Comparison of ENCODE assay signal across 1 cellular context in genomic region chr5:177459819-177460628, GRCh38.
TF ChIP-seq lines count a peak whose summit lies in the region.

No MANE protein-coding gene starts in this region.

TF ChIP-seq in WTC11, 78 proteins besides CTCF, POLR2A, EP300 and RAD21 (continued from another document):
- TF ChIP-seq, protein P1, sequence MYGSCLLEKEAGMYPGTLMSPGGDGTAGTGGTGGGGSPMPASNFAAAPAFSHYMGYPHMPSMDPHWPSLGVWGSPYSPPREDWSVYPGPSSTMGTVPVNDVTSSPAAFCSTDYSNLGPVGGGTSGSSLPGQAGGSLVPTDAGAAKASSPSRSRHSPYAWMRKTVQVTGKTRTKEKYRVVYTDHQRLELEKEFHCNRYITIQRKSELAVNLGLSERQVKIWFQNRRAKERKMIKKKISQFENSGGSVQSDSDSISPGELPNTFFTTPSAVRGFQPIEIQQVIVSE (CRISPR knock-in tag; IDR thresholded peaks at IDR 0.05; ENCODE audit: borderline replicate concordance) = no peak
- TF ChIP-seq RELA (CRISPR knock-in tag; IDR thresholded peaks at IDR 0.05; ENCODE audit: borderline replicate concordance) (0 out of 2 replicates have a peak, but pooled peaks have one; percentile 46), TP53 (CRISPR knock-in tag; IDR thresholded peaks at IDR 0.05) (no peak), NR3C1 (CRISPR knock-in tag; conservative IDR thresholded peaks at IDR 0.05; ENCODE audit: low read depth) (no peak)
- TF ChIP-seq, protein P2, sequence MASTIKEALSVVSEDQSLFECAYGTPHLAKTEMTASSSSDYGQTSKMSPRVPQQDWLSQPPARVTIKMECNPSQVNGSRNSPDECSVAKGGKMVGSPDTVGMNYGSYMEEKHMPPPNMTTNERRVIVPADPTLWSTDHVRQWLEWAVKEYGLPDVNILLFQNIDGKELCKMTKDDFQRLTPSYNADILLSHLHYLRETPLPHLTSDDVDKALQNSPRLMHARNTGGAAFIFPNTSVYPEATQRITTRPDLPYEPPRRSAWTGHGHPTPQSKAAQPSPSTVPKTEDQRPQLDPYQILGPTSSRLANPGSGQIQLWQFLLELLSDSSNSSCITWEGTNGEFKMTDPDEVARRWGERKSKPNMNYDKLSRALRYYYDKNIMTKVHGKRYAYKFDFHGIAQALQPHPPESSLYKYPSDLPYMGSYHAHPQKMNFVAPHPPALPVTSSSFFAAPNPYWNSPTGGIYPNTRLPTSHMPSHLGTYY (CRISPR knock-in tag; IDR thresholded peaks at IDR 0.05) = no peak
